27 cellular contexts compared by ENCODE assay signal in the genomic region with DNA sequence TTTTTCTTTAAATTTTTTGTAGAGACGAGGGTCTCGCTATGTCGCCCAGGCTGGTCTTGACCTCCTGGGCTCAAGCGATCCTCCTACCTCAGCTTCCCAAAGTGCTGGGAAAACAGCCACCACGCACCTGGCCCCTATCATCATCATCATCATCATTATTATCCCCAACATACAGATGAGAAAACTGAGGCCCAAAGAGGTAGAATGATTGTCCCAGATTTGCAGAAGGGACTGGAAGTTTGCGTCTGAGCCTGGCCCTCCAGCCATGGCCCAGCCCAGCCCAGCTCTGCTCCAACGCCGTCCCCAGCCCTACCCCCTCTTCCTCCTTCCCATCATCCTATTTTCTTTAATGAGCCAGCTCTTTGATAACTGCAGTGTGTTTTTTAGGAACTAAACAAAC. TPM values are rescaled to one million over a fixed set of nuclear protein-coding genes. Genes with fewer than 3 reads are reported as not detected.
"Had no signal": no experiment of that assay in that cellular context is flagged by ENCODE, and none has a peak within 500 bp of the region (broad histone marks: within the 10 kb centered on the region; RNA-seq: fewer than 3 reads in every experiment).

No MANE protein-coding gene starts in this region.

- H3K4me1 ChIP-seq: stomach, suprapubic skin, thyroid gland, tibial artery, tibial nerve, transverse colon, upper lobe of left lung, upper lobe of right lung, uterus, vagina had no signal

- H3K27me3 ChIP-seq: testis, thyroid gland, tibial artery, tibial nerve, upper lobe of left lung, uterus, vagina had no signal

- DNase-seq: stimulated activated CD4-positive, alpha-beta T cell treated with anti-CD3 and anti-CD28 coated beads, Interleukin-2, amount 100 ng/mL, for 48 hours; stimulated activated CD4-positive, alpha-beta T cell treated with anti-CD3 and anti-CD28 coated beads, Interleukin-4, amount 100 ng/mL, for 1 hour; stimulated activated CD4-positive, alpha-beta T cell treated with anti-CD3 and anti-CD28 coated beads, Interleukin-4, amount 100 ng/mL, for 24 hours; stimulated activated CD4-positive, alpha-beta T cell treated with anti-CD3 and anti-CD28 coated beads, Interleukin-4, amount 100 ng/mL, for 4 hours; stimulated activated CD8-positive, alpha-beta memory T cell treated with anti-CD3 and anti-CD28 coated beads, Interleukin-4, amount 100 ng/mL, for 48 hours; stimulated activated naive B cell treated with anti-CD40 and anti-IgM and Interleukin-4, amounts not matched to agents 10 μg/mL and 1 μg/mL and 100 μg/mL, for 72 hours; stimulated activated naive CD4-positive, alpha-beta T cell; stimulated activated naive CD4-positive, alpha-beta T cell treated with Interleukin-2 at 50 U/mL for 16 hours; stimulated activated naive CD8-positive, alpha-beta T cell treated with anti-CD3 and anti-CD28 coated beads, Interleukin-15, amount 100 ng/mL, for 72 hours; stimulated activated naive CD8-positive, alpha-beta T cell treated with anti-CD3 and anti-CD28 coated beads, Interleukin-15, Interleukin-2, amounts not matched to agents 100 U/mL and 50 U/mL, for 24 hours; stomach; substantia nigra; thyroid gland; tibial artery; transverse colon; trophoblast cell; upper lobe of left lung; upper lobe of right lung; uterus had no signal

- H3K4me3 ChIP-seq: stomach, suprapubic skin, testis, thoracic aorta, thyroid gland, tibial artery, tibial nerve, transverse colon, upper lobe of left lung, upper lobe of right lung, uterus, vagina had no signal

- H3K27ac ChIP-seq: stomach, suprapubic skin, thoracic aorta, thyroid gland, tibial artery, tibial nerve, transverse colon, upper lobe of left lung, upper lobe of right lung, uterus, vagina had no signal

- ATAC-seq: stimulated activated effector memory CD8-positive, alpha-beta T cell treated with anti-CD3 and anti-CD28 coated beads, Interleukin-12 subunit alpha, Interleukin-12 subunit beta, amount 100 ng/mL, for 72 hours; stimulated activated memory B cell treated with anti-CD40 and anti-IgM and Interleukin-4, amounts not matched to agents 10 μg/mL and 1 μg/mL and 100 μg/mL, for 72 hours; stimulated activated naive B cell treated with anti-CD40 and anti-IgM and Interleukin-4, amounts not matched to agents 10 μg/mL and 1 μg/mL and 100 μg/mL, for 72 hours; stimulated activated naive CD8-positive, alpha-beta T cell treated with anti-CD3 and anti-CD28 coated beads, Interleukin-15, amount 100 ng/mL, for 72 hours; stimulated activated naive CD8-positive, alpha-beta T cell treated with anti-CD3 and anti-CD28 coated beads, Interleukin-15, Interleukin-2, amounts not matched to agents 100 U/mL and 50 U/mL, for 24 hours; upper lobe of right lung had no signal

- H3K9me3 ChIP-seq: stomach, suprapubic skin, testis, thoracic aorta, thyroid gland, tibial artery, tibial nerve, transverse colon, upper lobe of left lung, upper lobe of right lung, uterus, vagina had no signal

- H3K36me3 ChIP-seq: stomach, suprapubic skin, thoracic aorta, thyroid gland, tibial artery, tibial nerve, transverse colon, upper lobe of left lung, upper lobe of right lung, uterus, vagina had no signal

RNA-seq across cellular contexts. Expression of gene TMEM130, which starts 34.9 kb away (rescaled TPM):
- total RNA-seq: subcutaneous adipose tissue, suprapubic skin had no signal
